Comparison of ENCODE assay signal across 25 cellular contexts in genomic region chr9:135391759-135392158, GRCh38.
"Had no signal": no experiment of that assay in that cellular context is flagged by ENCODE, and none has a peak within 500 bp of the region (broad histone marks: within the 10 kb centered on the region; RNA-seq: fewer than 3 reads in every experiment).

No MANE protein-coding gene starts in this region.

- H3K9me3 ChIP-seq: colonic mucosa had no signal

- H3K4me3 ChIP-seq: colonic mucosa, esophagus squamous epithelium, gastrocnemius medialis, heart right ventricle, left lung, lower lobe of right lung, mucosa of descending colon had no signal

- DNase-seq: colonic mucosa; cortex of kidney; effector CD8-positive, alpha-beta T cell; effector memory CD8-positive, alpha-beta T cell; endodermal cell; erythroblast; esophagus squamous epithelium; foreskin fibroblast; foreskin melanocyte; gastrocnemius medialis; glutamatergic neuron; head of caudate nucleus; heart right ventricle; hippocampal formation; left cardiac atrium; left lung; left ventricle myocardium superior; lower lobe of right lung; mesenchymal stem cell; mucosa of descending colon; naive B cell had no signal

- H3K27me3 ChIP-seq: colonic mucosa had no signal

- H3K36me3 ChIP-seq: colonic mucosa, esophagus squamous epithelium, gastrocnemius medialis, heart right ventricle, left lung, lower lobe of right lung had no signal

- H3K4me1 ChIP-seq: colonic mucosa, esophagus squamous epithelium, gastrocnemius medialis, heart right ventricle, left lung, lower lobe of right lung had no signal

- H3K9me3 Mint-ChIP-seq: dendritic cell treated with granulocyte-macrophage colony-stimulating factor and Interleukin-4, amounts not matched to agents 40 ng/mL and 50 ng/mL, for 4 days; effector memory CD8-positive, alpha-beta T cell had no signal

- H3K4me3 Mint-ChIP-seq: dendritic cell treated with granulocyte-macrophage colony-stimulating factor and Interleukin-4, amounts not matched to agents 40 ng/mL and 50 ng/mL, for 4 days; effector memory CD8-positive, alpha-beta T cell; endodermal cell; mesothelial cell of epicardium; naive B cell had no signal

- H3K27me3 Mint-ChIP-seq: dendritic cell treated with granulocyte-macrophage colony-stimulating factor and Interleukin-4, amounts not matched to agents 40 ng/mL and 50 ng/mL, for 4 days had no signal

- H3K27ac ChIP-seq: colonic mucosa, epithelial cell of prostate, esophagus squamous epithelium, gastrocnemius medialis, heart right ventricle, left lung, lower lobe of right lung had no signal

- H3K36me3 Mint-ChIP-seq: mesothelial cell of epicardium, naive B cell had no signal

- H3K4me1 Mint-ChIP-seq: endodermal cell, mesothelial cell of epicardium, naive B cell had no signal

- ATAC-seq: effector memory CD8-positive, alpha-beta T cell; esophagus mucosa; gastrocnemius medialis; heart right ventricle; left cardiac atrium; left lung; left ventricle myocardium superior; lower lobe of right lung; mucosa of descending colon had no signal

- H3K27ac Mint-ChIP-seq: dendritic cell treated with granulocyte-macrophage colony-stimulating factor and Interleukin-4, amounts not matched to agents 40 ng/mL and 50 ng/mL, for 4 days; effector memory CD8-positive, alpha-beta T cell; endodermal cell; mesothelial cell of epicardium had no signal
